ENCODE assay signal across 8 cellular contexts in the genomic region with DNA sequence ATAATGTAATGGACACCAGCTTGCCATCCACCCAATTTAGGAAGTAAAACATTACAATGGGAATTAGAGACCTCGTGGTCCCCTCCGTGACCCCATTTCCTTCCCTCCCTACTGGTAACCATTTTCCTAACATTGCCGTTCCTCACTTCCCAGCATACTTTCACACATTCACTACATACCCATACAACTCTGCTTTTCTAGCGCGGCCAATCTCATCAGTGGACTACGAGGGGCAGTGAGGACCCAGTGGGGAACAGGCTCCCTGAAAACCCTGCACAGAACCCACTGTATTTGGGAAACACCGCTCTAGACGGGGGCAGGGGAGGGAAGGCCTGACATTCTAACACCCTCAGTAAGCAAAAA. TPM values are rescaled to one million over a fixed set of nuclear protein-coding genes. Genes with fewer than 3 reads are reported as not detected.
A peak's percentile ranks its signal among the peaks of the same experiment; 100 is the strongest.
DNase-seq lines count a peak whose midpoint lies in the region; ATAC-seq and FAIRE-seq lines count a peak whose summit lies in the region.

No MANE protein-coding gene starts in this region.

- H3K9me3 ChIP-seq in right cardiac atrium (ENCODE audit: control insufficient read depth, low read length), result no peaks in the 10 kb centered on the region
- no peaks in the 10 kb centered on the region for H3K9me3 ChIP-seq in small intestine (ENCODE audit: control insufficient read depth, low read depth)

- H3K4me3 ChIP-seq in right cardiac atrium (ENCODE audit: low read length) (peak overlapping the region; percentile 74), small intestine (ENCODE audit: low read depth in 1 of 2, low read length in 2 of 2) (peak overlapping the region; percentile 61 to 66)

- no peak for FAIRE-seq in small intestine (lab: Jason Lieb, UNC)

- H3K36me3 Mint-ChIP-seq in activated T-helper 1 cell treated with anti-CD3 and anti-CD28 coated beads, Interleukin-12 subunit alpha, Interleukin-12 subunit beta, Interleukin-2, Interleukin-4 antibody, amounts not matched to agents 30 ng/mL and 10 ng/mL and 1 ng/mL, durations not matched to agents 14 hours and 24 hours and 36 hours (ENCODE audit: low read depth), result peaks cover 15% of the 10 kb centered on the region

- peaks cover 40% of the 10 kb centered on the region for H3K4me1 Mint-ChIP-seq in activated T-helper 1 cell treated with anti-CD3 and anti-CD28 coated beads, Interleukin-12 subunit alpha, Interleukin-12 subunit beta, Interleukin-2, Interleukin-4 antibody, amounts not matched to agents 30 ng/mL and 10 ng/mL and 1 ng/mL, durations not matched to agents 14 hours and 24 hours and 36 hours (ENCODE audit: low read depth)

- H3K4me1 ChIP-seq in right cardiac atrium (ENCODE audit: control insufficient read depth, insufficient read depth, low read length) (peaks cover 7% of the 10 kb centered on the region), small intestine (ENCODE audit: control insufficient read depth in 2 of 2, insufficient read depth in 1 of 2, low read depth in 1 of 2, low read length in 1 of 2) (no peaks in the 10 kb centered on the region)

- peak overlapping the region; percentile 89 for H3K27ac Mint-ChIP-seq in activated T-helper 1 cell treated with anti-CD3 and anti-CD28 coated beads, Interleukin-12 subunit alpha, Interleukin-12 subunit beta, Interleukin-2, Interleukin-4 antibody, amounts not matched to agents 30 ng/mL and 10 ng/mL and 1 ng/mL, durations not matched to agents 14 hours and 24 hours and 36 hours

- H3K36me3 ChIP-seq in small intestine (ENCODE audit: control insufficient read depth in 2 of 2, insufficient read depth in 2 of 2, low read length in 2 of 2), result peaks cover 0 to 2% of the 10 kb centered on the region in 2 donors

- peak; percentile 3 for ATAC-seq in HG02981 (IDR thresholded peaks at IDR 0.05; ENCODE audit: unreplicated experiment)
- ATAC-seq in right cardiac atrium, result peak; percentile 20 to 22

- DNase-seq in NCI-H1092 treated with DMSO at 0.1 percent for 48 hours (lab: John Stamatoyannopoulos, UW) (peak; percentile 5), NCI-H1092 (lab: John Stamatoyannopoulos, UW) (no peak), right cardiac atrium (no peak), small intestine (no peak), NCI-H774 (lab: John Stamatoyannopoulos, UW) (no peak), T1000 (lab: John Stamatoyannopoulos, UW) (no peak)
- DNase-seq in activated T-helper 1 cell treated with anti-CD3 and anti-CD28 coated beads, Interleukin-12 subunit alpha, Interleukin-12 subunit beta, Interleukin-2, Interleukin-4 antibody, amounts not matched to agents 30 ng/mL and 10 ng/mL and 1 ng/mL, durations not matched to agents 14 hours and 24 hours and 36 hours (ENCODE audit: low spot score), result no peak

- H3K9me3 Mint-ChIP-seq in activated T-helper 1 cell treated with anti-CD3 and anti-CD28 coated beads, Interleukin-12 subunit alpha, Interleukin-12 subunit beta, Interleukin-2, Interleukin-4 antibody, amounts not matched to agents 30 ng/mL and 10 ng/mL and 1 ng/mL, durations not matched to agents 14 hours and 24 hours and 36 hours, result no peaks in the 10 kb centered on the region

- H3K27me3 ChIP-seq in right cardiac atrium (ENCODE audit: control insufficient read depth, insufficient read depth), result no peaks in the 10 kb centered on the region
- H3K27me3 ChIP-seq in small intestine (ENCODE audit: control insufficient read depth in 2 of 2, insufficient read depth in 2 of 2, low read length in 2 of 2), result no peaks in the 10 kb centered on the region

- intact Hi-C loops in activated T-helper 1 cell treated with anti-CD3 and anti-CD28 coated beads, Interleukin-12 subunit alpha, Interleukin-12 subunit beta, Interleukin-2, Interleukin-4 antibody, amounts not matched to agents 30 ng/mL and 10 ng/mL and 1 ng/mL, durations not matched to agents 14 hours and 24 hours and 36 hours (cut with micrococcal nuclease), result loop anchor here (1.0 to 10.0 kb wide), 6 partner anchors 39 to 1943 kb away; a partner anchor contains a TSS
- intact Hi-C loops in right cardiac atrium (cut with DNase I), result no loop called here

- WGBS in right cardiac atrium, result 7% methylated on average over 8 of the region's 8 CpGs
- WGBS in small intestine, 3 donors, result 5 to 10% (median 9%) methylated on average over 8 of the region's 8 CpGs

- H3K27ac ChIP-seq in right cardiac atrium (ENCODE audit: low read length) (peak overlapping the region; percentile 69), small intestine (ENCODE audit: low read depth in 1 of 2, low read length in 1 of 2) (peak overlapping the region; percentile 72)

- H3K27me3 Mint-ChIP-seq in activated T-helper 1 cell treated with anti-CD3 and anti-CD28 coated beads, Interleukin-12 subunit alpha, Interleukin-12 subunit beta, Interleukin-2, Interleukin-4 antibody, amounts not matched to agents 30 ng/mL and 10 ng/mL and 1 ng/mL, durations not matched to agents 14 hours and 24 hours and 36 hours (ENCODE audit: insufficient read depth), result no peaks in the 10 kb centered on the region

- H3K4me3 Mint-ChIP-seq in activated T-helper 1 cell treated with anti-CD3 and anti-CD28 coated beads, Interleukin-12 subunit alpha, Interleukin-12 subunit beta, Interleukin-2, Interleukin-4 antibody, amounts not matched to agents 30 ng/mL and 10 ng/mL and 1 ng/mL, durations not matched to agents 14 hours and 24 hours and 36 hours, result peak overlapping the region; percentile 86

RNA-seq across cellular contexts. Expression of a gene that starts 1.1 kb away (rescaled TPM):
- total RNA-seq in activated T-helper 1 cell treated with anti-CD3 and anti-CD28 coated beads, Interleukin-12 subunit alpha, Interleukin-12 subunit beta, Interleukin-2, Interleukin-4 antibody, amounts not matched to agents 30 ng/mL and 10 ng/mL and 1 ng/mL, durations not matched to agents 14 hours and 24 hours and 36 hours, result 84.4 and 96.1 TPM in 2 replicates
- total RNA-seq in right cardiac atrium, result 10 to 100 TPM; 38.7 to 59.8 (median 48.7) TPM
- polyA plus RNA-seq in right cardiac atrium (38.9 TPM), small intestine (10 to 100 TPM; 35.4 to 78.3 (median 46.7) TPM)

RNA-seq across cellular contexts. Expression of a gene that starts 53.9 kb away (rescaled TPM):
- total RNA-seq in activated T-helper 1 cell treated with anti-CD3 and anti-CD28 coated beads, Interleukin-12 subunit alpha, Interleukin-12 subunit beta, Interleukin-2, Interleukin-4 antibody, amounts not matched to agents 30 ng/mL and 10 ng/mL and 1 ng/mL, durations not matched to agents 14 hours and 24 hours and 36 hours, result 246 and 257 TPM in 2 replicates
- 1 to 10 TPM; 1.5 to 6.6 (median 3.1) TPM for total RNA-seq in right cardiac atrium
- polyA plus RNA-seq in right cardiac atrium, result 1.4 TPM
- 10 to 100 TPM in 1 of 3 donors, 1 to 10 TPM in 2; 6.2 to 56.6 (median 6.3) TPM for polyA plus RNA-seq in small intestine

Comparison
In these comparisons a context has a peak if more than half of its experiments do, and no peak if none do; other contexts are left out.
1. RNA of a gene that starts 53.9 kb away (total RNA-seq): 246 to 257 TPM in activated T-helper 1 cell treated with anti-CD3 and anti-CD28 coated beads, Interleukin-12 subunit alpha, Interleukin-12 subunit beta, Interleukin-2, Interleukin-4 antibody, amounts not matched to agents 30 ng/mL and 10 ng/mL and 1 ng/mL, durations not matched to agents 14 hours and 24 hours and 36 hours; 1.5 to 6.6 TPM in right cardiac atrium; every median in the first group is over 10 times any median in the second.